In the genomic region with DNA sequence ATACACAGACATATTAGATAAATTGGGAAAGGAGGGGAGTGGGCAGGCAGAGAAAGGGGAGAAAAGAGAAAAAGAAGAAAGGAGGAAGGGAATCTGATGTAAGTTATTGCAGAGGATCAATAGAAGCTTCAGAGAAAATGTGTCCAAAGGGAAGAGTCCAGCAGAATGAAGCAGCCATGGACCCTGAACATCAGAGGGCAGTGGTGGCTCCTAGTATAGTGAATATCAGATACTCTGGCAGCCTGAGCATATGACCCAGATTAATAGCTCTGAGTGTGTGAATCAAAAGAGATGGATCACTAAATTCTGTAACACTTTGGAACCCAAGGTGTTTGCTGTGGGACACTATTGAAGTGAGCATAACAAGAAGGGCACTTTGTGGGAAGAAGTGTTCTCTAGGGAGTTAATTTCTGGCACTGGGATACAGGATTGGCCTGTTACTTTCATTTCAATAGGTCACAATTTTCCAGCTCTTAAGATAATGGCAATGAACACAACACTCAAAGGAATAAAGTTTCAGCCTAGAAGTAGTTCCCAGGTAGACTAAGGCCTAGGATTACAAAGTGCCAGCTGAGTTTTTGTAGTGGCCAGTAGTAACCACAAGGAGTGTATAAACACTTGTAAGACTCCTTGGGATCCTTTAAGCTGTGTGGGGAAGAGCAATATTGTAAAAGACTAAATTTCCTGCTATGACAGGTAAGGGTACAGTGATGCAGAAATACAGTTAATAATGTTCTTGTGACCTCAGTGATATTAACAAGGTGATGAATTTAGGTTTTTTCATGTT, we compare ENCODE assay signal across 20 cellular contexts.
"Had no signal": no experiment of that assay in that cellular context is flagged by ENCODE, and none has a peak within 500 bp of the region (broad histone marks: within the 10 kb centered on the region; RNA-seq: fewer than 3 reads in every experiment).

No MANE protein-coding gene starts in this region.

- DNase-seq: activated CD4-positive, alpha-beta T cell treated with anti-CD3 and anti-CD28 coated beads for 1 hour; activated CD4-positive, alpha-beta T cell treated with anti-CD3 and anti-CD28 coated beads, Interleukin-2, amount 50 U/mL, for 48 hours; activated naive CD4-positive, alpha-beta T cell treated with anti-CD3 and anti-CD28 coated beads for 36 hours; activated naive CD8-positive, alpha-beta T cell treated with anti-CD3 and anti-CD28 coated beads, Interleukin-2, amount 50 U/mL, for 24 hours; aorta; cerebellar nuclear complex; effector memory CD4-positive, alpha-beta T cell; head of caudate nucleus; mesenchymal stem cell; natural killer cell; stimulated activated CD4-positive, alpha-beta T cell treated with anti-CD3 and anti-CD28 coated beads, Interleukin-12 subunit alpha, Interleukin-12 subunit beta, amount 100 ng/mL, for 4 hours; stimulated activated CD4-positive, alpha-beta T cell treated with anti-CD3 and anti-CD28 coated beads, Interleukin-2, amount 100 ng/mL, for 24 hours; stomach; T-helper 9 cell; uterus had no signal

- H3K9me3 Mint-ChIP-seq: activated naive CD4-positive, alpha-beta T cell treated with anti-CD3 and anti-CD28 coated beads for 36 hours; activated naive CD8-positive, alpha-beta T cell treated with anti-CD3 and anti-CD28 coated beads, Interleukin-2, amount 50 U/mL, for 24 hours; activated T-helper 2 cell treated with anti-CD3 and anti-CD28 coated beads, Interferon-gamma antibody, Interleukin-2, Interleukin-4, amounts not matched to agents 10 μg/mL and 5 μg/mL and 100 μg/mL, durations not matched to agents 14 hours and 24 hours and 36 hours; natural killer cell had no signal

- H3K27me3 ChIP-seq: breast epithelium, neutrophil, stomach, uterus had no signal

- H3K36me3 ChIP-seq: breast epithelium, neutrophil, stomach, thoracic aorta, uterus had no signal

- H3K79me2 ChIP-seq: parathyroid adenoma had no signal

- H3K27ac Mint-ChIP-seq: activated naive CD4-positive, alpha-beta T cell treated with anti-CD3 and anti-CD28 coated beads for 36 hours; activated naive CD8-positive, alpha-beta T cell treated with anti-CD3 and anti-CD28 coated beads, Interleukin-2, amount 50 U/mL, for 24 hours; activated T-helper 2 cell treated with anti-CD3 and anti-CD28 coated beads, Interferon-gamma antibody, Interleukin-2, Interleukin-4, amounts not matched to agents 10 μg/mL and 5 μg/mL and 100 μg/mL, durations not matched to agents 14 hours and 24 hours and 36 hours; natural killer cell had no signal

- H3K36me3 Mint-ChIP-seq: natural killer cell had no signal

- H3K27me3 Mint-ChIP-seq: activated naive CD8-positive, alpha-beta T cell treated with anti-CD3 and anti-CD28 coated beads, Interleukin-2, amount 50 U/mL, for 24 hours had no signal

- ATAC-seq: activated naive CD8-positive, alpha-beta T cell treated with anti-CD3 and anti-CD28 coated beads, Interleukin-2, amount 50 U/mL, for 24 hours; natural killer cell had no signal

- H3K4me1 ChIP-seq: breast epithelium, parathyroid adenoma, stomach, uterus had no signal

- H3K4me3 Mint-ChIP-seq: activated naive CD4-positive, alpha-beta T cell treated with anti-CD3 and anti-CD28 coated beads for 36 hours; activated naive CD8-positive, alpha-beta T cell treated with anti-CD3 and anti-CD28 coated beads, Interleukin-2, amount 50 U/mL, for 24 hours; natural killer cell had no signal

- H3K9ac ChIP-seq: parathyroid adenoma had no signal

- H3K4me1 Mint-ChIP-seq: activated naive CD8-positive, alpha-beta T cell treated with anti-CD3 and anti-CD28 coated beads, Interleukin-2, amount 50 U/mL, for 24 hours; natural killer cell had no signal

- H3K4me3 ChIP-seq: breast epithelium, stomach, thoracic aorta, uterus had no signal

- H3K27ac ChIP-seq: breast epithelium, neutrophil, parathyroid adenoma, stomach, thoracic aorta, uterus had no signal

- H3K9me3 ChIP-seq: breast epithelium, neutrophil, stomach, thoracic aorta, uterus had no signal

- H2AFZ ChIP-seq: parathyroid adenoma had no signal
